ENCODE assay signal across 12 cellular contexts in the genomic region with DNA sequence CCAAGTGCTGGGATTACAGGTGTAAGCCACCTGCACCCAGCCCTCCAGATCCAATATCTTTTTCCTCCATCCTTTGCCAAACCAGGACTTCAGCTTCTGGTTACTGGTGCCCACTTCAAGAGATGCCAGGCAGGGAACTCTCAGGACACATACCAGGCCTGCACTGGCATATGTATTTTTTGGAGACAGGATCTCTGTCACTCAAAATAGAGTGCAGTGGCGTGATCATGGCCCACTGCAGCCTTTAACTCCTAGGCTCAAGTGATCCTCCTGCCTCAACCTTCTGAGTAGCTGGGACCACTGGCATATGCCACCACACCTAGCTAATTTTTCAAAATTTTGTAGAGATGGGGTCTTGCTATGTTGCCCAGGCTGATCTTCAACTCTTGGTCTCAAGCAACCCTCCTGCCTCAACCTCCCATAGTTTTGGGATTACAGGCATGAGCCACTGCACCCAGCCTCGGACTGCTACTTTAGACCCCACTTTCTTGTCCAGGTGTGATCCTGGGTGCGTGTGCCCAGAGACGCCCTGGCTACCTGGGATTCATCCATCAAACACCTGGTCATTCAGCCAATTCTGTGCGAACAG. TPM values are rescaled to one million over a fixed set of nuclear protein-coding genes. Genes with fewer than 3 reads are reported as not detected.
DNase-seq lines count a peak whose midpoint lies in the region; ATAC-seq and TF ChIP-seq lines count a peak whose summit lies in the region.
"Had no signal": no experiment of that assay in that cellular context is flagged by ENCODE, and none has a peak within 500 bp of the region (broad histone marks: within the 10 kb centered on the region; RNA-seq: fewer than 3 reads in every experiment).

No MANE protein-coding gene starts in this region.

- H3K9me3 ChIP-seq in HCT116 (ENCODE audit: control insufficient read depth in 1 of 2, insufficient read depth in 1 of 2, low read depth in 1 of 2, low read length in 2 of 2) (no peaks in the 10 kb centered on the region), heart right ventricle (no peaks in the 10 kb centered on the region)

- H3K4me3 Mint-ChIP-seq in activated T-helper 1 cell treated with anti-CD3 and anti-CD28 coated beads, Interleukin-12 subunit alpha, Interleukin-12 subunit beta, Interleukin-2, Interleukin-4 antibody, amounts not matched to agents 30 ng/mL and 10 ng/mL and 1 ng/mL, durations not matched to agents 14 hours and 24 hours and 36 hours = peak overlapping the region; percentile 49
- H3K4me3 Mint-ChIP-seq in stimulated activated effector memory CD8-positive, alpha-beta T cell treated with anti-CD3 and anti-CD28 coated beads, Interleukin-12 subunit alpha, Interleukin-12 subunit beta, amount 100 ng/mL, for 72 hours = peak overlapping the region; percentile 40
- H3K4me3 Mint-ChIP-seq: CD14-positive monocyte, memory B cell had no signal

- H3K36me3 Mint-ChIP-seq in activated T-helper 1 cell treated with anti-CD3 and anti-CD28 coated beads, Interleukin-12 subunit alpha, Interleukin-12 subunit beta, Interleukin-2, Interleukin-4 antibody, amounts not matched to agents 30 ng/mL and 10 ng/mL and 1 ng/mL, durations not matched to agents 14 hours and 24 hours and 36 hours (ENCODE audit: low read depth) = peaks cover 8% of the 10 kb centered on the region
- no peaks in the 10 kb centered on the region for H3K36me3 Mint-ChIP-seq in stimulated activated effector memory CD8-positive, alpha-beta T cell treated with anti-CD3 and anti-CD28 coated beads, Interleukin-12 subunit alpha, Interleukin-12 subunit beta, amount 100 ng/mL, for 72 hours
- H3K36me3 Mint-ChIP-seq: CD14-positive monocyte, memory B cell had no signal

- TF ChIP-seq POLR2A in HCT116 (IDR thresholded peaks at IDR 0.05; ENCODE audit: borderline replicate concordance, extremely low read depth, insufficient read depth, insufficient read length) = no peak

- POLR2A ChIA-PET in HCT116 (lab: Charles Lee) = interaction anchor here (0.6 to 1.6 kb wide), 10 partner anchors 8 to 154 kb away, joined by 3 to 10 read pairs (median 3); no protein-coding TSS in a partner anchor

- no peak for TF ChIP-seq RAD21 in HCT116 (IDR thresholded peaks at IDR 0.05; ENCODE audit: low read depth)

- peak overlapping the region; percentile 84 for H3K27ac Mint-ChIP-seq in activated T-helper 1 cell treated with anti-CD3 and anti-CD28 coated beads, Interleukin-12 subunit alpha, Interleukin-12 subunit beta, Interleukin-2, Interleukin-4 antibody, amounts not matched to agents 30 ng/mL and 10 ng/mL and 1 ng/mL, durations not matched to agents 14 hours and 24 hours and 36 hours
- peak overlapping the region; percentile 88 for H3K27ac Mint-ChIP-seq in stimulated activated effector memory CD8-positive, alpha-beta T cell treated with anti-CD3 and anti-CD28 coated beads, Interleukin-12 subunit alpha, Interleukin-12 subunit beta, amount 100 ng/mL, for 72 hours
- H3K27ac Mint-ChIP-seq: memory B cell had no signal

- CTCF ChIA-PET in HCT116 (lab: Charles Lee) = no interaction called here

- 0 out of 4 replicates have a peak overlapping the region, but pooled peaks of 1 of the 2 experiments have one; percentile 47 for H3K4me3 ChIP-seq in HCT116 (replicated peaks in 1 of 2; ENCODE audit: low read depth in 1 of 2, low read length in 2 of 2)
- no peak overlapping the region for H3K4me3 ChIP-seq in heart right ventricle

- no peak overlapping the region for H2AFZ ChIP-seq in HCT116 (ENCODE audit: low read depth, low read length, poor library complexity, severe bottlenecking)

- H3K27me3 Mint-ChIP-seq in activated T-helper 1 cell treated with anti-CD3 and anti-CD28 coated beads, Interleukin-12 subunit alpha, Interleukin-12 subunit beta, Interleukin-2, Interleukin-4 antibody, amounts not matched to agents 30 ng/mL and 10 ng/mL and 1 ng/mL, durations not matched to agents 14 hours and 24 hours and 36 hours (ENCODE audit: insufficient read depth) = no peaks in the 10 kb centered on the region
- H3K27me3 Mint-ChIP-seq: memory B cell had no signal

- peaks cover 3% of the 10 kb centered on the region for H3K9me3 Mint-ChIP-seq in activated T-helper 1 cell treated with anti-CD3 and anti-CD28 coated beads, Interleukin-12 subunit alpha, Interleukin-12 subunit beta, Interleukin-2, Interleukin-4 antibody, amounts not matched to agents 30 ng/mL and 10 ng/mL and 1 ng/mL, durations not matched to agents 14 hours and 24 hours and 36 hours
- no peaks in the 10 kb centered on the region for H3K9me3 Mint-ChIP-seq in stimulated activated effector memory CD8-positive, alpha-beta T cell treated with anti-CD3 and anti-CD28 coated beads, Interleukin-12 subunit alpha, Interleukin-12 subunit beta, amount 100 ng/mL, for 72 hours
- H3K9me3 Mint-ChIP-seq: memory B cell had no signal

- ATAC-seq in HCT116 = no peak; the same call in none of the 2 replicates
- peak in 6 of 8 donors; percentile 18 to 76 (median 48) for ATAC-seq in heart right ventricle
- ATAC-seq in stimulated activated effector memory CD8-positive, alpha-beta T cell treated with anti-CD3 and anti-CD28 coated beads, Interleukin-12 subunit alpha, Interleukin-12 subunit beta, amount 100 ng/mL, for 72 hours = no peak
- no peak for ATAC-seq in HG03520 (IDR thresholded peaks at IDR 0.05; ENCODE audit: unreplicated experiment)

- no peak for DNase-seq in HCT116 (ENCODE audit: low read depth, low spot score)
- DNase-seq in activated T-helper 1 cell treated with anti-CD3 and anti-CD28 coated beads, Interleukin-12 subunit alpha, Interleukin-12 subunit beta, Interleukin-2, Interleukin-4 antibody, amounts not matched to agents 30 ng/mL and 10 ng/mL and 1 ng/mL, durations not matched to agents 14 hours and 24 hours and 36 hours (ENCODE audit: low spot score) = no peak
- DNase-seq in heart right ventricle = no peak
- DNase-seq in stimulated activated effector memory CD8-positive, alpha-beta T cell treated with anti-CD3 and anti-CD28 coated beads, Interleukin-12 subunit alpha, Interleukin-12 subunit beta, amount 100 ng/mL, for 72 hours (ENCODE audit: low spot score in 2 of 2) = no peak
- no peak for DNase-seq in NCI-H2029 (lab: John Stamatoyannopoulos, UW)
- no peak for DNase-seq in HuH-7.5 (ENCODE audit: low spot score)
- DNase-seq in effector CD4-positive, alpha-beta T cell = no peak
- DNase-seq: DMS79 treated with DMSO at 0.1 percent for 48 hours, NCI-H82 had no signal

- H3K4me1 Mint-ChIP-seq in activated T-helper 1 cell treated with anti-CD3 and anti-CD28 coated beads, Interleukin-12 subunit alpha, Interleukin-12 subunit beta, Interleukin-2, Interleukin-4 antibody, amounts not matched to agents 30 ng/mL and 10 ng/mL and 1 ng/mL, durations not matched to agents 14 hours and 24 hours and 36 hours (ENCODE audit: low read depth) = peaks cover 42% of the 10 kb centered on the region
- peaks cover 33% of the 10 kb centered on the region for H3K4me1 Mint-ChIP-seq in stimulated activated effector memory CD8-positive, alpha-beta T cell treated with anti-CD3 and anti-CD28 coated beads, Interleukin-12 subunit alpha, Interleukin-12 subunit beta, amount 100 ng/mL, for 72 hours

- H3K27ac ChIP-seq in HCT116 (ENCODE audit: low read depth, low read length) (peak overlapping the region; percentile 84), heart right ventricle (peak overlapping the region; percentile 20 to 87 (median 72))

- H3K79me2 ChIP-seq in HCT116 (ENCODE audit: insufficient read depth, low read length) = peaks cover 5% of the 10 kb centered on the region; the same call in 1 of the 2 replicates

- no peaks in the 10 kb centered on the region for H3K36me3 ChIP-seq in HCT116 (ENCODE audit: control insufficient read depth in 1 of 2, insufficient read depth in 2 of 2, low read length in 2 of 2)
- no peaks in the 10 kb centered on the region for H3K36me3 ChIP-seq in heart right ventricle

- no peaks in the 10 kb centered on the region for H4K20me1 ChIP-seq in HCT116 (ENCODE audit: insufficient read depth)

- peak overlapping the region; percentile 69 for H3K9ac ChIP-seq in HCT116 (ENCODE audit: low read length)

- intact Hi-C loops in HCT116 (cut with micrococcal nuclease) = no loop called here
- intact Hi-C loops in activated T-helper 1 cell treated with anti-CD3 and anti-CD28 coated beads, Interleukin-12 subunit alpha, Interleukin-12 subunit beta, Interleukin-2, Interleukin-4 antibody, amounts not matched to agents 30 ng/mL and 10 ng/mL and 1 ng/mL, durations not matched to agents 14 hours and 24 hours and 36 hours (cut with micrococcal nuclease) = loop anchor here (5.0 kb wide), 1 partner anchor 58 kb away; a partner anchor contains a TSS
- intact Hi-C loops in heart right ventricle (cut with DNase I) = loop anchor here in 1 of 10 donors (10.0 kb wide), 1 partner anchor 55 kb away; a partner anchor contains a TSS

- no TSS peak for BruUV-seq in HCT116 (replicated peaks; lab: Mats Ljungman, UMichigan)

- no peaks in the 10 kb centered on the region for H3K9me2 ChIP-seq in HCT116 (ENCODE audit: insufficient read depth)

- RAD21 ChIA-PET in HCT116 (lab: Charles Lee; ENCODE audit: low non-redundant PET in 1 of 2, low total read pairs in 2 of 2, uncharacterized antibody in 2 of 2, unreplicated experiment in 2 of 2) = interaction anchor here in 1 of 2 experiments (0.6 kb wide), 1 partner anchor 8 kb away, joined by 4 read pairs; no protein-coding TSS in a partner anchor

- 94 to 96% methylated on average over 5 of the region's 5 CpGs for WGBS in heart right ventricle, 2 donors

- peak overlapping the region; percentile 77 for H3K4me2 ChIP-seq in HCT116 (ENCODE audit: low read length)

- TF ChIP-seq CTCF in HCT116 (IDR thresholded peaks at IDR 0.05 in 2 of 3, conservative IDR thresholded peaks at IDR 0.05 in 1 of 3; ENCODE audit: borderline replicate concordance in 1 of 3, insufficient read depth in 1 of 3, low read depth in 2 of 3, low read length in 2 of 3) (no peak), heart right ventricle (IDR thresholded peaks at IDR 0.05) (no peak)

- peaks cover 67 to 100% of the 10 kb centered on the region in 2 experiments for H3K4me1 ChIP-seq in HCT116 (ENCODE audit: control insufficient read depth in 1 of 2, insufficient read depth in 2 of 2, low read length in 2 of 2)
- peaks cover 5 to 54% (median 32%) of the 10 kb centered on the region in 9 donors for H3K4me1 ChIP-seq in heart right ventricle

- no peaks in the 10 kb centered on the region for H3K27me3 ChIP-seq in HCT116 (ENCODE audit: insufficient read depth, low read length)
- no peaks in the 10 kb centered on the region for H3K27me3 ChIP-seq in heart right ventricle

TF ChIP-seq in HCT116, 20 proteins besides CTCF, POLR2A, EP300 and RAD21 (continues in another document):
- TF ChIP-seq YY1 (IDR thresholded peaks at IDR 0.05; ENCODE audit: extremely low read depth, insufficient replicate concordance, low read depth, low read length) = no peak
- TF ChIP-seq JUND (IDR thresholded peaks at IDR 0.05) = no peak

RNA-seq across cellular contexts. Expression of a gene that starts 55.8 kb away (rescaled TPM):
- total RNA-seq in HCT116 (2021; ENCODE audit: unreplicated experiment) (43.6 TPM), heart right ventricle (100 to 1,000 TPM in 3 of 10 donors, 10 to 100 TPM in 7; 59.9 to 121 (median 87.6) TPM)
- 45.7 and 52.6 TPM in 2 replicates for polyA plus RNA-seq in HCT116 (2012)
- 16.0 and 17.4 TPM in 2 replicates for total RNA-seq in activated T-helper 1 cell treated with anti-CD3 and anti-CD28 coated beads, Interleukin-12 subunit alpha, Interleukin-12 subunit beta, Interleukin-2, Interleukin-4 antibody, amounts not matched to agents 30 ng/mL and 10 ng/mL and 1 ng/mL, durations not matched to agents 14 hours and 24 hours and 36 hours
- 10 to 100 TPM; 16.5 to 54.0 TPM for polyA plus RNA-seq in heart right ventricle

Comparison
In these comparisons a context has a peak if more than half of its experiments do, and no peak if none do; other contexts are left out.
1. ATAC-seq: peak in heart right ventricle (6 of 8); none in HCT116 (single experiment), stimulated activated effector memory CD8-positive, alpha-beta T cell treated with anti-CD3 and anti-CD28 coated beads, Interleukin-12 subunit alpha, Interleukin-12 subunit beta, amount 100 ng/mL, for 72 hours (single experiment) and HG03520 (single experiment).